In the genomic region with DNA sequence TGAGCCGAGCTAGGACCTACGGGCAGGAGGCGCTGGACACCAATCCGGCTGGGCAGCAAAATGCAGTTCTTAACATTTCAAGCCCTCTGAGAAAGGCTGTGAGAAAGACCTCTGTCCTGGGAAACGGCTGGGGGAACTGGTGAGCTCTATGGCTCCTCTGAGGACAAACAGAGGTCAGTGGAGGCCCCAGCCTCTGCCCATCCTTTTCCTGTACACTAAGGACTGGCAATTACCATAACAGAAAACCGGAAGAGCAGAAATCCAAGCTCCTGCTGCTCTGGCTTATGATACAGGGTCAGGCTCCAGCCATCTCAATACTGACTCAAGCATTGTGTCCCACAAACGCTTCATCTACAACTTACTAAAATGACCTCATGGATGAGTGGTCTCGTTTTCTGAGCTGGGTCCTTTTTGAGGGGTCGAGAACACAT, we compare ENCODE assay signal across 11 cellular contexts. TPM values are rescaled to one million over a fixed set of nuclear protein-coding genes. Genes with fewer than 3 reads are reported as not detected.
DNase-seq lines count a peak whose midpoint lies in the region; ATAC-seq and TF ChIP-seq lines count a peak whose summit lies in the region.
"Had no signal": no experiment of that assay in that cellular context is flagged by ENCODE, and none has a peak within 500 bp of the region (broad histone marks: within the 10 kb centered on the region; RNA-seq: fewer than 3 reads in every experiment).

No MANE protein-coding gene starts in this region.

- peaks cover 2% of the 10 kb centered on the region for H3K36me3 Mint-ChIP-seq in IgD-negative memory B cell
- no peaks in the 10 kb centered on the region for H3K36me3 Mint-ChIP-seq in natural killer cell treated with Interleukin-12 subunit alpha and Interleukin-12 subunit beta and Interleukin-15 and Interleukin-18, amount 100 ng/mL, for 72 hours

- in situ Hi-C loops in astrocyte of the spinal cord (cut with HindIII; ENCODE audit: low sequenced_read_pairs), result no loop called here

- no peak for TF ChIP-seq CTCF in astrocyte of the spinal cord (IDR thresholded peaks at IDR 0.05; ENCODE audit: low read depth, low read length)

- H3K27me3 Mint-ChIP-seq in IgD-negative memory B cell, result no peaks in the 10 kb centered on the region
- H3K27me3 Mint-ChIP-seq in natural killer cell treated with Interleukin-12 subunit alpha and Interleukin-12 subunit beta and Interleukin-15 and Interleukin-18, amount 100 ng/mL, for 72 hours, result no peaks in the 10 kb centered on the region

- no peak for ATAC-seq in natural killer cell treated with Interleukin-12 subunit alpha and Interleukin-12 subunit beta and Interleukin-15 and Interleukin-18, amount 100 ng/mL, for 72 hours

- peak overlapping the region; percentile 8 to 85 (median 39) for H3K27ac Mint-ChIP-seq in IgD-negative memory B cell
- H3K27ac Mint-ChIP-seq in natural killer cell treated with Interleukin-12 subunit alpha and Interleukin-12 subunit beta and Interleukin-15 and Interleukin-18, amount 100 ng/mL, for 72 hours, result peak overlapping the region in 1 of 2 donors; percentile 70

- H3K9me3 Mint-ChIP-seq in IgD-negative memory B cell, result no peaks in the 10 kb centered on the region
- H3K9me3 Mint-ChIP-seq in natural killer cell treated with Interleukin-12 subunit alpha and Interleukin-12 subunit beta and Interleukin-15 and Interleukin-18, amount 100 ng/mL, for 72 hours, result no peaks in the 10 kb centered on the region

- peaks cover 2 to 9% (median 5%) of the 10 kb centered on the region in 3 donors for H3K4me1 Mint-ChIP-seq in IgD-negative memory B cell
- H3K4me1 Mint-ChIP-seq in natural killer cell treated with Interleukin-12 subunit alpha and Interleukin-12 subunit beta and Interleukin-15 and Interleukin-18, amount 100 ng/mL, for 72 hours (ENCODE audit: low read depth in 2 of 2), result peaks cover 0 to 11% of the 10 kb centered on the region in 2 donors

- H3K4me3 Mint-ChIP-seq in IgD-negative memory B cell, result peak overlapping the region in 2 of 4 donors; percentile 31 to 84
- peak overlapping the region; percentile 26 for H3K4me3 Mint-ChIP-seq in natural killer cell treated with Interleukin-12 subunit alpha and Interleukin-12 subunit beta and Interleukin-15 and Interleukin-18, amount 100 ng/mL, for 72 hours

- no peak overlapping the region for H3K4me3 ChIP-seq in astrocyte of the spinal cord (ENCODE audit: low read depth, low read length)

- DNase-seq in EH (ENCODE audit: low read depth) (peak; percentile 14), astrocyte of the spinal cord (ENCODE audit: low read depth, low spot score) (peak; percentile 27), DMS153 (lab: John Stamatoyannopoulos, UW) (no peak), ecto neural progenitor cell (ENCODE audit: low spot score) (no peak)
- DNase-seq in natural killer cell treated with Interleukin-12 subunit alpha and Interleukin-12 subunit beta and Interleukin-15 and Interleukin-18, amount 100 ng/mL, for 72 hours (ENCODE audit: low spot score), result no peak
- DNase-seq in stimulated activated CD4-positive, alpha-beta T cell treated with anti-CD3 and anti-CD28 coated beads, Interleukin-1b, Interleukin-23, amount 100 ng/mL, for 48 hours, result no peak
- DNase-seq: activated T-cell treated with anti-CD3 and anti-CD28 coated beads, Interleukin-2, amount 50 U/mL, for 48 hours; DMS79 treated with DMSO at 0.1 percent for 48 hours; KBM-7; NCI-H524 had no signal

RNA-seq across cellular contexts. Expression of a gene that starts 2.2 kb away (rescaled TPM):
- polyA plus RNA-seq in IgD-negative memory B cell, result 5.1 TPM
- total RNA-seq in natural killer cell treated with Interleukin-12 subunit alpha and Interleukin-12 subunit beta and Interleukin-15 and Interleukin-18, amount 100 ng/mL, for 72 hours, result 1 to 10 TPM in 1 of 2 donors, under 1 TPM in 1; 0.98 to 4.9 TPM

Comparison
In these comparisons a context has a peak if more than half of its experiments do, and no peak if none do; other contexts are left out.
1. DNase-seq: peak in EH (single experiment) and astrocyte of the spinal cord (single experiment); none in natural killer cell treated with Interleukin-12 subunit alpha and Interleukin-12 subunit beta and Interleukin-15 and Interleukin-18, amount 100 ng/mL, for 72 hours (single experiment), DMS153 (single experiment), ecto neural progenitor cell (single experiment) and stimulated activated CD4-positive, alpha-beta T cell treated with anti-CD3 and anti-CD28 coated beads, Interleukin-1b, Interleukin-23, amount 100 ng/mL, for 48 hours (single experiment).